Comparison of ENCODE assay signal across 18 cellular contexts in the genomic region with DNA sequence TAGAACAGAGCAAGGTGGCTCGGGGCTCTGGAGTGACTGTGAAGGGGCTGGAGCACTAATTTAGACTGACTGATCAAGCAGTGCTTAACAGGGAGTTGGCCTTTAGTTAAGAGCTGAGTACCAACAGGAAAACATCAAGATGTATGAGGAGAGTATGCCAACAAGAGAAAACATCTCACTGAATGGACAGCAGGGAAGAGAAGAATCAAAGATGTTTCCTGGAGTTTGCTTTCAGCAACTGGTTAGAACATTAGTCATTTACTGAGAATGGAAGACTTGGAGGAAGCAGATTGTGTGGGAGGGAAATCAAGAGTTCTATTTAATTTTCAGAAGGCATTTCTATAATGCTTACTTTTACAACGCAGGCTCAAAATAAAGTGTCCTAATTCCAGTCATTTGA.
A peak's percentile ranks its signal among the peaks of the same experiment; 100 is the strongest.
DNase-seq lines count a peak whose midpoint lies in the region; ATAC-seq and TF ChIP-seq lines count a peak whose summit lies in the region.
"Had no signal": no experiment of that assay in that cellular context is flagged by ENCODE, and none has a peak within 500 bp of the region (broad histone marks: within the 10 kb centered on the region; RNA-seq: fewer than 3 reads in every experiment).

No MANE protein-coding gene starts in this region.

- peaks cover 9% of the 10 kb centered on the region for H3K4me1 ChIP-seq in RWPE2 (ENCODE audit: insufficient read depth, poor library complexity, severe bottlenecking)
- H3K4me1 ChIP-seq: lower lobe of right lung had no signal

- no peaks in the 10 kb centered on the region for H3K9me3 ChIP-seq in RWPE2 (ENCODE audit: severe bottlenecking)
- H3K9me3 ChIP-seq: lower lobe of right lung, SK-N-SH had no signal

- peaks cover 32% of the 10 kb centered on the region for H3K4me1 Mint-ChIP-seq in nephron progenitor cell
- H3K4me1 Mint-ChIP-seq: activated naive CD8-positive, alpha-beta T cell treated with anti-CD3 and anti-CD28 coated beads, Interleukin-2, amount 10 ng/mL, durations not matched to agents 7 days and 5 days; B cell had no signal

- no peak overlapping the region for H3K4me3 Mint-ChIP-seq in nephron progenitor cell
- H3K4me3 Mint-ChIP-seq: activated naive CD8-positive, alpha-beta T cell treated with anti-CD3 and anti-CD28 coated beads, Interleukin-2, amount 10 ng/mL, durations not matched to agents 7 days and 5 days; B cell; type B pancreatic cell had no signal

- no peak overlapping the region for H3K4me3 ChIP-seq in RWPE2 (ENCODE audit: severe bottlenecking)
- H3K4me3 ChIP-seq: lower lobe of right lung had no signal

- H3K27ac ChIP-seq in RWPE2 (ENCODE audit: poor library complexity, severe bottlenecking) (no peak overlapping the region), epithelial cell of prostate (peak overlapping the region; percentile 31)
- H3K27ac ChIP-seq: lower lobe of right lung had no signal

- TF ChIP-seq CTCF in RWPE2 (IDR thresholded peaks at IDR 0.05; ENCODE audit: poor library complexity, severe bottlenecking), result no peak
- no peak for TF ChIP-seq CTCF in nephron progenitor cell (IDR thresholded peaks at IDR 0.05)

- H3K36me3 Mint-ChIP-seq in nephron progenitor cell (ENCODE audit: low read depth), result peaks cover 11% of the 10 kb centered on the region
- H3K36me3 Mint-ChIP-seq: activated naive CD8-positive, alpha-beta T cell treated with anti-CD3 and anti-CD28 coated beads, Interleukin-2, amount 10 ng/mL, durations not matched to agents 7 days and 5 days; type B pancreatic cell had no signal

- DNase-seq in GM03348 (ENCODE audit: low spot score), result peak; percentile 45
- no peak for DNase-seq in RWPE2 (ENCODE audit: low spot score)
- DNase-seq in epithelial cell of prostate (ENCODE audit: low read depth, low spot score), result no peak
- no peak for DNase-seq in nephron progenitor cell
- no peak for DNase-seq in stimulated activated CD4-positive, alpha-beta T cell treated with anti-CD3 and anti-CD28 coated beads, Interleukin-12 subunit alpha, Interleukin-12 subunit beta, amount 100 ng/mL, for 4 hours
- DNase-seq in SKM-1 (lab: John Stamatoyannopoulos, UW; ENCODE audit: unreplicated experiment), result no peak
- no peak for DNase-seq in superior temporal gyrus (ENCODE audit: extremely low spot score)
- DNase-seq: activated CD4-positive, alpha-beta T cell treated with anti-CD3 and anti-CD28 coated beads, Interleukin-2, amount 50 U/mL, for 48 hours; activated naive CD8-positive, alpha-beta T cell treated with anti-CD3 and anti-CD28 coated beads, Interleukin-2, amount 10 ng/mL, durations not matched to agents 7 days and 5 days; activated T-cell treated with anti-CD3 and anti-CD28 coated beads, Interleukin-2, amount 50 U/mL, for 48 hours; H7; lower lobe of right lung; NCI-H1417; SK-N-SH had no signal

- ATAC-seq in RWPE2 (ENCODE audit: low read depth) (0 out of 3 replicates have a peak, but pooled peaks have one; percentile 48), GM21423 (IDR thresholded peaks at IDR 0.05; ENCODE audit: unreplicated experiment) (no peak)
- ATAC-seq: lower lobe of right lung, sciatic nerve had no signal

- H3K27me3 ChIP-seq in RWPE2 (ENCODE audit: insufficient read depth, poor library complexity, severe bottlenecking), result no peaks in the 10 kb centered on the region

- H3K27me3 Mint-ChIP-seq in nephron progenitor cell (ENCODE audit: low read depth, poor library complexity), result no peaks in the 10 kb centered on the region
- H3K27me3 Mint-ChIP-seq: activated naive CD8-positive, alpha-beta T cell treated with anti-CD3 and anti-CD28 coated beads, Interleukin-2, amount 10 ng/mL, durations not matched to agents 7 days and 5 days; type B pancreatic cell had no signal

- H3K27ac Mint-ChIP-seq in nephron progenitor cell, result peak overlapping the region; percentile 10
- H3K27ac Mint-ChIP-seq: activated naive CD8-positive, alpha-beta T cell treated with anti-CD3 and anti-CD28 coated beads, Interleukin-2, amount 10 ng/mL, durations not matched to agents 7 days and 5 days; B cell; type B pancreatic cell had no signal

- no peaks in the 10 kb centered on the region for H3K36me3 ChIP-seq in RWPE2 (ENCODE audit: low read depth)
- H3K36me3 ChIP-seq: lower lobe of right lung had no signal

- peaks cover 13% of the 10 kb centered on the region for H3K9me3 Mint-ChIP-seq in nephron progenitor cell
- H3K9me3 Mint-ChIP-seq: activated naive CD8-positive, alpha-beta T cell treated with anti-CD3 and anti-CD28 coated beads, Interleukin-2, amount 10 ng/mL, durations not matched to agents 7 days and 5 days; type B pancreatic cell had no signal
